9 cellular contexts compared by ENCODE assay signal in the genomic region with DNA sequence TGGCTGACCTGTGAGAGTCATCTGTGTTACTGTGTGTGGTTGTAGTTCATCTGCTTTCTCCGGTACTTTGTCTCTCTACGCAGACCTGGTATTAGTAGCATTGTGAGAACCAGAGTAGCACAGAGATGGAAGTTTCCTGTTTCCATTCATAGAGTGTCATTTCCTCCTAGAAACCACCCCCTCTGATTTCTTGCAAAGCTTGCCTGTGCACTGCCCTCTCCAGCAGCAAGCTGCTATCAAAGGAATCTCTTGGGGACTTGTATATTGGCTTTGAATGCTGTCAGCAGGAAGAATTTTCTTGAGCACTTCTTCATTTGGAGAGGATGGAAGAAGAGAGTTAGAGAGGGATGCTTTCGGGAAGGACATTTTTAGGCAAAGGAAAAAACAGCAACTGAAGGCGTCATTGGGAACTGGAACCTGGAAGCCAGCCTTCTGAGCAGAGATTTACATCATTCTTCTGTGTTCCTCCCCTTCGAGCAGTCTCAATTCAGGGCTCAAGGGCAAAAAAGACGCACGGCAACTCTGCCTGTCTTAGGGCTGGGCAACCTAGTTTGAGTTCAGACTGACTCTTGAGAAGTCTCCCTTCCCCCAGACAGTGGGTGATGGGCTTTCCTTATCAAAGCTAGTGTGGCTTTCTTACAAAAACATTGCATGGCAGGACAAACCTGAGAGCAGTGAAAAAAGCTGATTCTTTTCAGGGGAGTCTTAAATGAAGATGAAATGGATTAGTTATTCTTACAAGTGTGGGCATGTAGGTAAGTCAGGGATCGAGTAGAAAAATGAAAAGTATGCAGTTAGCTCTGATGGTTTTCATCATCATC.
DNase-seq lines count a peak whose midpoint lies in the region; ATAC-seq lines count a peak whose summit lies in the region.
"Had no signal": no experiment of that assay in that cellular context is flagged by ENCODE, and none has a peak within 500 bp of the region (broad histone marks: within the 10 kb centered on the region; RNA-seq: fewer than 3 reads in every experiment).

No MANE protein-coding gene starts in this region.

- H3K4me1 Mint-ChIP-seq in activated CD8-positive, alpha-beta memory T cell treated with anti-CD3 and anti-CD28 coated beads, Interleukin-2, amount 10 ng/mL, durations not matched to agents 7 days and 5 days: peaks cover 35% of the 10 kb centered on the region

- peaks cover 3% of the 10 kb centered on the region for H3K36me3 Mint-ChIP-seq in activated CD8-positive, alpha-beta memory T cell treated with anti-CD3 and anti-CD28 coated beads, Interleukin-2, amount 10 ng/mL, durations not matched to agents 7 days and 5 days

- H3K27me3 ChIP-seq in duodenal mucosa (ENCODE audit: control insufficient read depth in 1 of 2, insufficient read depth in 2 of 2, low read length in 2 of 2): no peaks in the 10 kb centered on the region

- H3K27ac Mint-ChIP-seq in activated CD8-positive, alpha-beta memory T cell treated with anti-CD3 and anti-CD28 coated beads, Interleukin-2, amount 10 ng/mL, durations not matched to agents 7 days and 5 days: peak overlapping the region; percentile 24
- H3K27ac Mint-ChIP-seq: B cell had no signal

- peak overlapping the region; percentile 6 for H3K27ac ChIP-seq in duodenal mucosa (ENCODE audit: low read depth, low read length)

- no peaks in the 10 kb centered on the region for H3K9me3 ChIP-seq in duodenal mucosa (ENCODE audit: control insufficient read depth in 1 of 2, low read length in 2 of 2)

- H3K36me3 ChIP-seq in duodenal mucosa (ENCODE audit: control insufficient read depth in 1 of 2, insufficient read depth in 2 of 2, low read length in 2 of 2): peaks cover 0 to 4% of the 10 kb centered on the region in 2 donors

- H3K4me3 ChIP-seq in duodenal mucosa (ENCODE audit: low read depth in 1 of 2, low read length in 2 of 2): no peak overlapping the region

- no peaks in the 10 kb centered on the region for H3K9me3 Mint-ChIP-seq in activated CD8-positive, alpha-beta memory T cell treated with anti-CD3 and anti-CD28 coated beads, Interleukin-2, amount 10 ng/mL, durations not matched to agents 7 days and 5 days (ENCODE audit: low read depth)

- CTCF ChIA-PET in activated CD8-positive, alpha-beta memory T cell treated with anti-CD3 and anti-CD28 coated beads, Interleukin-2, amount 10 ng/mL, durations not matched to agents 7 days and 5 days (lab: Charles Lee): interaction anchor here (1.1 to 1.4 kb wide), 2 partner anchors 175 to 215 kb away, joined by 3 read pairs; no protein-coding TSS in a partner anchor

- DNase-seq in activated CD8-positive, alpha-beta memory T cell treated with anti-CD3 and anti-CD28 coated beads, Interleukin-2, amount 10 ng/mL, durations not matched to agents 7 days and 5 days: no peak
- no peak for DNase-seq in activated CD8-positive, alpha-beta memory T cell treated with anti-CD3 and anti-CD28 coated beads for 24 hours
- DNase-seq in pulmonary artery endothelial cell (ENCODE audit: low read depth, low spot score) (peak; percentile 60), hepatic stellate cell (ENCODE audit: low spot score) (no peak), A172 (ENCODE audit: low spot score) (no peak)

- H3K4me3 Mint-ChIP-seq in activated CD8-positive, alpha-beta memory T cell treated with anti-CD3 and anti-CD28 coated beads, Interleukin-2, amount 10 ng/mL, durations not matched to agents 7 days and 5 days: no peak overlapping the region
- H3K4me3 Mint-ChIP-seq: B cell had no signal

- H3K9ac ChIP-seq in duodenal mucosa (ENCODE audit: low read depth in 1 of 2, low read length in 2 of 2): no peak overlapping the region

- peaks cover 10 to 25% of the 10 kb centered on the region in 2 donors for H3K4me1 ChIP-seq in duodenal mucosa (ENCODE audit: control insufficient read depth in 1 of 2, insufficient read depth in 2 of 2, low read length in 2 of 2)

- peaks cover 3% of the 10 kb centered on the region for H3K27me3 Mint-ChIP-seq in activated CD8-positive, alpha-beta memory T cell treated with anti-CD3 and anti-CD28 coated beads, Interleukin-2, amount 10 ng/mL, durations not matched to agents 7 days and 5 days
- H3K27me3 Mint-ChIP-seq: B cell had no signal

- peak; percentile 83 for ATAC-seq in activated CD8-positive, alpha-beta memory T cell treated with anti-CD3 and anti-CD28 coated beads, Interleukin-2, amount 10 ng/mL, durations not matched to agents 7 days and 5 days
- ATAC-seq in HG03460 (IDR thresholded peaks at IDR 0.05; ENCODE audit: unreplicated experiment) (peak; percentile 71), GM21367 (IDR thresholded peaks at IDR 0.05; ENCODE audit: unreplicated experiment) (no peak)
